9 cellular contexts compared by ENCODE assay signal in the genomic region with DNA sequence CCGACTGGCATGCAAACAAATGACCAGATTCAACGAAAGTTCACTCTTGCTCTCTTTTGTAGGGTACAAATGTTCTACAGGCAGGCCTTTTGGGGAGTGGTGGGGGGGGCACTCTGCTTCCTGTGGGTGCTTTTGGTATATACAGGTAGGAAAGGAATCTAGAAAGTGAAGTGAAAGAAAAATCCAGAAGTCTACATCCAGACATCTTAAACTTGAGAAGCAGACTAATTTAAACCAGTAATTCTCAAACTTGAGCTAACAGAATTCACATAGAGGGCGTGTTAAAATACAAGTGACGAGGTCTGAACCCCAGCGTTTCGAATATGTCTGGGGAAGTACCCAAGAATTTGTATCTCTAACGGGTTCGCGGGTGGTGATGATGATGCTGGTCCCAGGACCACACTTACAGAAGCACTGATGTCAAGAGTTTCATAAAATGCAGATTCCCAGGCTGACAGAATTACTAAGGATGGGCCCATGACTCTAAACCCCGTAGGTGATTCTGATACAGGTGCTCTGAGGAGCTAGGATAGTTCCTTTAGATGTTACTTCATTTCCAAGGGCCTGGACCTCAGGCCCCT. TPM values are rescaled to one million over a fixed set of nuclear protein-coding genes. Genes with fewer than 3 reads are reported as not detected.
DNase-seq lines count a peak whose midpoint lies in the region; ATAC-seq and TF ChIP-seq lines count a peak whose summit lies in the region.
"Had no signal": no experiment of that assay in that cellular context is flagged by ENCODE, and none has a peak within 500 bp of the region (broad histone marks: within the 10 kb centered on the region; RNA-seq: fewer than 3 reads in every experiment).

No MANE protein-coding gene starts in this region.

- H3K9me3 ChIP-seq in left ventricle myocardium inferior (replicated peaks) (no peaks in the 10 kb centered on the region), mononuclear cell (ENCODE audit: low read depth, low read length) (no peaks in the 10 kb centered on the region)

- intact Hi-C loops in left ventricle myocardium inferior (cut with micrococcal nuclease): no loop called here
- intact Hi-C loops in cardiac septum (cut with DNase I): loop anchor here (2.0 kb wide), 1 partner anchor 17 kb away; no protein-coding TSS in a partner anchor

- H3K27ac ChIP-seq in left ventricle myocardium inferior (replicated peaks): peak overlapping the region; percentile 71
- peak overlapping the region; percentile 41 for H3K27ac ChIP-seq in urinary bladder (ENCODE audit: low read depth)

- 69% methylated on average over 10 of the region's 10 CpGs for WGBS in urinary bladder

- no peaks in the 10 kb centered on the region for H3K27me3 ChIP-seq in left ventricle myocardium inferior (ENCODE audit: low read depth)
- H3K27me3 ChIP-seq in mononuclear cell (ENCODE audit: insufficient read depth, low read length): peaks cover 24% of the 10 kb centered on the region

- peak overlapping the region; percentile 80 for H3K4me3 ChIP-seq in left ventricle myocardium inferior
- peak overlapping the region; percentile 66 for H3K4me3 ChIP-seq in choroid plexus epithelial cell (ENCODE audit: low read depth, low read length)
- H3K4me3 ChIP-seq in mononuclear cell (ENCODE audit: low read length): peak overlapping the region; percentile 35
- peak overlapping the region; percentile 74 for H3K4me3 ChIP-seq in urinary bladder (ENCODE audit: low read depth, low read length)

- H3K4me1 ChIP-seq in left ventricle myocardium inferior (peaks cover 20% of the 10 kb centered on the region), mononuclear cell (ENCODE audit: insufficient read depth, low read length) (peaks cover 17% of the 10 kb centered on the region), urinary bladder (ENCODE audit: insufficient read depth) (no peaks in the 10 kb centered on the region)

- TF ChIP-seq CTCF in left ventricle myocardium inferior (IDR thresholded peaks at IDR 0.05; ENCODE audit: borderline replicate concordance) (no peak), choroid plexus epithelial cell (conservative IDR thresholded peaks at IDR 0.05; ENCODE audit: low read depth, low read length) (no peak)

- ATAC-seq in HG02870 (IDR thresholded peaks at IDR 0.05; ENCODE audit: unreplicated experiment): no peak
- ATAC-seq in HG03520 (IDR thresholded peaks at IDR 0.05; ENCODE audit: unreplicated experiment): no peak

- H3K36me3 ChIP-seq in left ventricle myocardium inferior (peaks cover 14% of the 10 kb centered on the region), urinary bladder (ENCODE audit: insufficient read depth) (no peaks in the 10 kb centered on the region)

- DNase-seq in left ventricle myocardium inferior (no peak), cardiac septum (ENCODE audit: low spot score) (no peak), choroid plexus epithelial cell (ENCODE audit: low read depth) (no peak), DMS53 treated with DMSO at 0.1 percent for 48 hours (lab: John Stamatoyannopoulos, UW; ENCODE audit: unreplicated experiment) (no peak)
- DNase-seq: NCI-H446 treated with DMSO at 0.1 percent for 48 hours had no signal

RNA-seq across cellular contexts. Expression of a gene that starts 0.5 kb away (rescaled TPM):
- total RNA-seq in left ventricle myocardium inferior (2.2 TPM), cardiac septum (3.2 TPM), mononuclear cell (0.63 TPM), urinary bladder (9.7 TPM)
- 3.1 TPM for polyA plus RNA-seq in urinary bladder

RNA-seq across cellular contexts. Expression of a gene that starts 18.5 kb away (rescaled TPM):
- total RNA-seq in left ventricle myocardium inferior (9.1 TPM), cardiac septum (20.3 TPM), mononuclear cell (5.0 TPM), urinary bladder (58.3 TPM)
- 17.4 TPM for polyA plus RNA-seq in urinary bladder

RNA-seq across cellular contexts. Expression of a gene that starts 18.7 kb away (rescaled TPM):
- total RNA-seq in left ventricle myocardium inferior (23.5 TPM), cardiac septum (21.1 TPM), mononuclear cell (41.5 TPM), urinary bladder (111 TPM)
- 41.3 TPM for polyA plus RNA-seq in urinary bladder
